Comparison of ENCODE assay signal across 32 cellular contexts in the genomic region with DNA sequence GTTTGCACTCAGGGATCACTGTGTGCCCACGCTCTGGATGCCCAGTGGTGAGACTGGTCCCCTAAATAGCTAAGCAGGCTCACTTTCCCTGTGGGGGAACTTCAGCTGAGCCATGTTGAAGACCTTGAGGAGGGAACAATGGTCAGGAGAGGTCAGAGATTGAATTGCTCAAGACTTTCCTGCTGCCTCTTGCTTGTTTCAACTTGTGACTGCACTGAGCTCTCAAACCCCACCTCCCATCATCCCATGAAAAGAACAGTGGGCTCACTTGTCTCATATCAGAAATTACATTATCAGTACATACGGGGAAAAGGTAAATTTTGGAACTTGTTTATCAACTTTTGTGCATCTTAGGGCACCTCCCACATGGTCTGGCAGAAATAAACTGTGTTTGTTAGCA. TPM values are rescaled to one million over a fixed set of nuclear protein-coding genes. Genes with fewer than 3 reads are reported as not detected.
"Had no signal": no experiment of that assay in that cellular context is flagged by ENCODE, and none has a peak within 500 bp of the region (broad histone marks: within the 10 kb centered on the region; RNA-seq: fewer than 3 reads in every experiment).

No MANE protein-coding gene starts in this region.

- ATAC-seq: activated naive CD4-positive, alpha-beta T cell treated with anti-CD3 and anti-CD28 coated beads, Interleukin-2, amount 50 U/mL, for 72 hours; activated T-cell treated with anti-CD3 and anti-CD28 coated beads, Interleukin-2, amount 50 U/mL, for 72 hours; gastroesophageal sphincter had no signal

- H3K4me3 ChIP-seq: ascending aorta, breast epithelium, coronary artery, dorsolateral prefrontal cortex, esophagus squamous epithelium, gastroesophageal sphincter had no signal

- H3K9me3 ChIP-seq: esophagus squamous epithelium had no signal

- H3K27me3 ChIP-seq: ascending aorta, breast epithelium, dorsolateral prefrontal cortex, gastroesophageal sphincter had no signal

- H3K4me1 ChIP-seq: ascending aorta, breast epithelium, gastroesophageal sphincter had no signal

- H3K27ac ChIP-seq: ascending aorta, breast epithelium, coronary artery, dorsolateral prefrontal cortex, esophagus squamous epithelium, gastroesophageal sphincter had no signal

- DNase-seq: activated CD4-positive, alpha-beta memory T cell treated with anti-CD3 and anti-CD28 coated beads, Interleukin-2, amount 10 ng/mL, durations not matched to agents 7 days and 5 days; activated CD4-positive, alpha-beta T cell treated with anti-CD3 and anti-CD28 coated beads for 1 hour; activated CD4-positive, alpha-beta T cell treated with anti-CD3 and anti-CD28 coated beads for 4 hours; activated CD4-positive, alpha-beta T cell treated with anti-CD3 and anti-CD28 coated beads, Interleukin-2, amount 10 ng/mL, durations not matched to agents 7 days and 5 days; activated CD4-positive, alpha-beta T cell treated with anti-CD3 and anti-CD28 coated beads, Interleukin-2, amount 50 U/mL, for 4 hours; activated CD4-positive, CD25-positive, alpha-beta regulatory T cell; activated CD8-positive, alpha-beta memory T cell treated with anti-CD3 and anti-CD28 coated beads, Interleukin-2, amount 50 U/mL, for 48 hours; activated gamma-delta T cell; activated naive CD4-positive, alpha-beta T cell; activated naive CD4-positive, alpha-beta T cell treated with anti-CD3 and anti-CD28 coated beads, Interleukin-2, amount 10 ng/mL, durations not matched to agents 7 days and 5 days; activated naive CD8-positive, alpha-beta T cell treated with anti-CD3 and anti-CD28 coated beads, Interleukin-2, amount 10 ng/mL, durations not matched to agents 7 days and 5 days; activated T-cell treated with anti-CD3 and anti-CD28 coated beads for 4 hours; activated T-cell treated with anti-CD3 and anti-CD28 coated beads, Interleukin-2, amount 50 U/mL, for 24 hours; activated T-cell treated with anti-CD3 and anti-CD28 coated beads, Interleukin-2, amount 50 U/mL, for 72 hours; dorsolateral prefrontal cortex; effector memory CD4-positive, alpha-beta T cell; endodermal cell; esophagus squamous epithelium; foreskin melanocyte; T-helper 2 cell had no signal

- H3K36me3 ChIP-seq: ascending aorta, breast epithelium, esophagus squamous epithelium, gastroesophageal sphincter had no signal

RNA-seq across cellular contexts. Expression of gene SERPINA1, which starts 14.9 kb away (rescaled TPM):
- total RNA-seq: fibroblast of lung, fibroblast of villous mesenchyme had no signal

RNA-seq across cellular contexts. Expression of gene SERPINA2, which starts 36.8 kb away (rescaled TPM):
- total RNA-seq: activated CD4-positive, alpha-beta memory T cell treated with anti-CD3 and anti-CD28 coated beads, Interleukin-2, amount 10 ng/mL, durations not matched to agents 7 days and 5 days; activated CD4-positive, alpha-beta T cell treated with anti-CD3 and anti-CD28 coated beads, Interleukin-2, amount 10 ng/mL, durations not matched to agents 7 days and 5 days; activated naive CD4-positive, alpha-beta T cell treated with anti-CD3 and anti-CD28 coated beads, Interleukin-2, amount 50 U/mL, for 72 hours; activated naive CD8-positive, alpha-beta T cell treated with anti-CD3 and anti-CD28 coated beads, Interleukin-2, amount 10 ng/mL, durations not matched to agents 7 days and 5 days; activated T-cell treated with anti-CD3 and anti-CD28 coated beads, Interleukin-2, amount 50 U/mL, for 72 hours; ascending aorta; breast epithelium; cardiac septum; cerebellum; dorsolateral prefrontal cortex; endodermal cell; epithelial cell of proximal tubule; esophagus squamous epithelium; fibroblast of lung; fibroblast of villous mesenchyme; gastroesophageal sphincter; glomerular endothelial cell; T-helper 1 cell treated with Interleukin-12 subunit alpha and Interleukin-12 subunit beta and Interleukin-4 antibody, amounts not matched to agents 30 ng/mL and 1 ng/mL, for 36 hours had no signal
- polyA plus RNA-seq: fibroblast of lung had no signal

RNA-seq across cellular contexts. Expression of gene SERPINA11, which starts 49.3 kb away (rescaled TPM):
- total RNA-seq: activated CD4-positive, alpha-beta memory T cell treated with anti-CD3 and anti-CD28 coated beads, Interleukin-2, amount 10 ng/mL, durations not matched to agents 7 days and 5 days; activated CD4-positive, alpha-beta T cell treated with anti-CD3 and anti-CD28 coated beads, Interleukin-2, amount 10 ng/mL, durations not matched to agents 7 days and 5 days; activated naive CD4-positive, alpha-beta T cell treated with anti-CD3 and anti-CD28 coated beads, Interleukin-2, amount 50 U/mL, for 72 hours; activated naive CD8-positive, alpha-beta T cell treated with anti-CD3 and anti-CD28 coated beads, Interleukin-2, amount 10 ng/mL, durations not matched to agents 7 days and 5 days; activated T-cell treated with anti-CD3 and anti-CD28 coated beads, Interleukin-2, amount 50 U/mL, for 72 hours; ascending aorta; cardiac septum; cerebellum; epithelial cell of proximal tubule; esophagus squamous epithelium; fibroblast of lung; fibroblast of villous mesenchyme; gastroesophageal sphincter; glomerular endothelial cell; T-helper 1 cell treated with Interleukin-12 subunit alpha and Interleukin-12 subunit beta and Interleukin-4 antibody, amounts not matched to agents 30 ng/mL and 1 ng/mL, for 36 hours had no signal
- polyA plus RNA-seq: fibroblast of lung had no signal
